8 cellular contexts compared by ENCODE assay signal in genomic region chr18:10147752-10148151, GRCh38.
"Had no signal": no experiment of that assay in that cellular context is flagged by ENCODE, and none has a peak within 500 bp of the region (broad histone marks: within the 10 kb centered on the region; RNA-seq: fewer than 3 reads in every experiment).

No MANE protein-coding gene starts in this region.

- FAIRE-seq: G401.6, GM12878, GM12891, GM12892, GM18507, GM19239 had no signal

- DNase-seq: GDM1, GF-D8 had no signal

- H3K4me3 ChIP-seq: GM12878 had no signal
